1 cellular context compared by ENCODE assay signal in the genomic region with DNA sequence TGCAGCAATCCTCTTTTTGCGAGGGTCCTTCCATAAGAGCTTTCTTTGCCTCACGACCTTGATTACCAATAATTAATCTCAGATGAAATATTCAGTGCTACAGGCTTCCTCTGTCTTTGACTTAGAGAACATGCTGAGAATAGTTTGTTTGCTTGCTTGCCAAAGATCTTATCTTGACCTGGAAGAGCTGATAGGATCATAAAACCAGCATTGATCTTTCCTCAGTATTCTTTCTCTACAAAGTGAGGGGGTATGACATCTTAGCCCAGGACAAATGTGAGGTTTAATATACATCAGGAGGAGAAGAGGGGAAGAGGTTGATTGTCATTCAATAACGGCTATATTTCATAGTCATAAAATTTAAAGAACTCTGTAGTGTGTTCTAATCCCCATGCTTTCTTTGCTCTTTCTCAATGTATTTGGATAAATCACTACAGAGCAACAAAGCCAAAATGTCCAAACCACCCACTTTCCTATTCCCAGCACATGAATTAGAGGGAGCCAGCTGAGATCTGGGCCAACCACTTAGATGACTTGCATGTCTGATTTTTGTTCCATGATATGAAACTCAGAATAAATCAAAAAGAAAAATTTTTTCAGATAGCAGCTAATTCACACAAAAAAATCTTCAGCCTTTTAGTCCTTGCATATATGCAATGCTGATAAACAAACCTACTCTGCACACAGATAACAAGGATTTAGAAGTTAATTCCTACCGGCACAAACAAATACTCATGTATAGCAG.
TF ChIP-seq lines count a peak whose summit lies in the region.

No MANE protein-coding gene starts in this region.

TF ChIP-seq in IMR-90, 13 proteins besides CTCF, POLR2A, EP300 and RAD21 (continued from another document):
- TF ChIP-seq USF2 (IDR thresholded peaks at IDR 0.05; ENCODE audit: low read depth, low read length) (no peak), RCOR1 (IDR thresholded peaks at IDR 0.05; ENCODE audit: insufficient replicate concordance, low read length) (no peak), MAFK (IDR thresholded peaks at IDR 0.05; ENCODE audit: low read depth, low read length) (no peak), NFE2L2 (IDR thresholded peaks at IDR 0.05; ENCODE audit: low read depth, low read length) (no peak), SMC3 (IDR thresholded peaks at IDR 0.05; ENCODE audit: low read depth, low read length) (no peak), CEBPB (IDR thresholded peaks at IDR 0.05; ENCODE audit: low read depth, low read length) (no peak), CHD1 (IDR thresholded peaks at IDR 0.05; ENCODE audit: low read depth, low read length) (no peak), MAZ (IDR thresholded peaks at IDR 0.05; ENCODE audit: borderline replicate concordance, low read depth, low read length) (no peak), RFX5 (IDR thresholded peaks at IDR 0.05; ENCODE audit: low read depth, low read length) (no peak), MXI1 (IDR thresholded peaks at IDR 0.05; ENCODE audit: borderline replicate concordance, low read depth, low read length) (no peak), BHLHE40 (IDR thresholded peaks at IDR 0.05; ENCODE audit: low read depth, low read length) (no peak)
- TF ChIP-seq, protein P1, sequence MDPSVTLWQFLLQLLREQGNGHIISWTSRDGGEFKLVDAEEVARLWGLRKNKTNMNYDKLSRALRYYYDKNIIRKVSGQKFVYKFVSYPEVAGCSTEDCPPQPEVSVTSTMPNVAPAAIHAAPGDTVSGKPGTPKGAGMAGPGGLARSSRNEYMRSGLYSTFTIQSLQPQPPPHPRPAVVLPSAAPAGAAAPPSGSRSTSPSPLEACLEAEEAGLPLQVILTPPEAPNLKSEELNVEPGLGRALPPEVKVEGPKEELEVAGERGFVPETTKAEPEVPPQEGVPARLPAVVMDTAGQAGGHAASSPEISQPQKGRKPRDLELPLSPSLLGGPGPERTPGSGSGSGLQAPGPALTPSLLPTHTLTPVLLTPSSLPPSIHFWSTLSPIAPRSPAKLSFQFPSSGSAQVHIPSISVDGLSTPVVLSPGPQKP (IDR thresholded peaks at IDR 0.05; ENCODE audit: borderline replicate concordance, low read depth, low read length) = no peak
TF ChIP-seq in IMR-90: peak in this region for 0.
